ENCODE assay signal across 16 cellular contexts in genomic region chr9:132988244-132989013, GRCh38. TPM values are rescaled to one million over a fixed set of nuclear protein-coding genes. Genes with fewer than 3 reads are reported as not detected.
"Had no signal": no experiment of that assay in that cellular context is flagged by ENCODE, and none has a peak within 500 bp of the region (broad histone marks: within the 10 kb centered on the region; RNA-seq: fewer than 3 reads in every experiment).

No MANE protein-coding gene starts in this region.

- H3K4me3 ChIP-seq: esophagus muscularis mucosa, gastrocnemius medialis, right atrium auricular region, tibial artery, upper lobe of left lung, uterus had no signal

- H3K4me1 ChIP-seq: tibial artery, upper lobe of left lung, uterus had no signal

- DNase-seq: effector memory CD4-positive, alpha-beta T cell; gastrocnemius medialis; islet precursor cell; nephron progenitor cell; small intestine; stimulated activated CD4-positive, alpha-beta T cell treated with anti-CD3 and anti-CD28 coated beads, Interleukin-12 subunit alpha, Interleukin-12 subunit beta, amount 100 ng/mL, for 4 hours; stimulated activated naive CD4-positive, alpha-beta T cell treated with Interleukin-2 at 50 U/mL for 16 hours; tibial artery; uterus had no signal

- ATAC-seq: gastrocnemius medialis, left lobe of liver had no signal

- H3K36me3 Mint-ChIP-seq: mesothelial cell of epicardium had no signal

- H3K27ac Mint-ChIP-seq: mesothelial cell of epicardium, nephron progenitor cell had no signal

- H3K27me3 ChIP-seq: right atrium auricular region, uterus had no signal

- H3K36me3 ChIP-seq: esophagus muscularis mucosa, gastrocnemius medialis, neutrophil, right atrium auricular region, tibial artery, upper lobe of left lung, uterus had no signal

- H3K4me3 Mint-ChIP-seq: mesothelial cell of epicardium, nephron progenitor cell had no signal

- H3K9me3 Mint-ChIP-seq: mesothelial cell of epicardium, nephron progenitor cell had no signal

- H3K9me3 ChIP-seq: esophagus muscularis mucosa, gastrocnemius medialis, neutrophil, right atrium auricular region, tibial artery, upper lobe of left lung, uterus had no signal

RNA-seq across cellular contexts. Expression of gene GFI1B, which starts 9.9 kb away (rescaled TPM):
- total RNA-seq: gastrocnemius medialis, mesothelial cell of epicardium, osteocyte had no signal
